2 cellular contexts compared by ENCODE assay signal in genomic region chr17:17698371-17698770, GRCh38.
TF ChIP-seq lines count a peak whose summit lies in the region.

No MANE protein-coding gene starts in this region.

TF ChIP-seq in SK-N-SH, 30 proteins besides CTCF, POLR2A, EP300 and RAD21 (continued from another document):
- TF ChIP-seq, protein P1, sequence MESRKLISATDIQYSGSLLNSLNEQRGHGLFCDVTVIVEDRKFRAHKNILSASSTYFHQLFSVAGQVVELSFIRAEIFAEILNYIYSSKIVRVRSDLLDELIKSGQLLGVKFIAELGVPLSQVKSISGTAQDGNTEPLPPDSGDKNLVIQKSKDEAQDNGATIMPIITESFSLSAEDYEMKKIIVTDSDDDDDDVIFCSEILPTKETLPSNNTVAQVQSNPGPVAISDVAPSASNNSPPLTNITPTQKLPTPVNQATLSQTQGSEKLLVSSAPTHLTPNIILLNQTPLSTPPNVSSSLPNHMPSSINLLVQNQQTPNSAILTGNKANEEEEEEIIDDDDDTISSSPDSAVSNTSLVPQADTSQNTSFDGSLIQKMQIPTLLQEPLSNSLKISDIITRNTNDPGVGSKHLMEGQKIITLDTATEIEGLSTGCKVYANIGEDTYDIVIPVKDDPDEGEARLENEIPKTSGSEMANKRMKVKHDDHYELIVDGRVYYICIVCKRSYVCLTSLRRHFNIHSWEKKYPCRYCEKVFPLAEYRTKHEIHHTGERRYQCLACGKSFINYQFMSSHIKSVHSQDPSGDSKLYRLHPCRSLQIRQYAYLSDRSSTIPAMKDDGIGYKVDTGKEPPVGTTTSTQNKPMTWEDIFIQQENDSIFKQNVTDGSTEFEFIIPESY (IDR thresholded peaks at IDR 0.05; ENCODE audit: borderline replicate concordance, low read depth) = no peak
- TF ChIP-seq FOXM1 (IDR thresholded peaks at IDR 0.05; ENCODE audit: low read depth) = no peak
- TF ChIP-seq, protein P2, sequence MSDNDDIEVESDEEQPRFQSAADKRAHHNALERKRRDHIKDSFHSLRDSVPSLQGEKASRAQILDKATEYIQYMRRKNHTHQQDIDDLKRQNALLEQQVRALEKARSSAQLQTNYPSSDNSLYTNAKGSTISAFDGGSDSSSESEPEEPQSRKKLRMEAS (IDR thresholded peaks at IDR 0.05; ENCODE audit: low read depth) = no peak
- no peak for TF ChIP-seq FOSL2 (IDR thresholded peaks at IDR 0.05; ENCODE audit: borderline replicate concordance, low read depth)
- no peak for TF ChIP-seq MXI1 (IDR thresholded peaks at IDR 0.05; ENCODE audit: low read depth, low read length)
- TF ChIP-seq CHD2 (IDR thresholded peaks at IDR 0.05; ENCODE audit: low read length, partially characterized antibody) = no peak
- no peak for TF ChIP-seq SMC3 (IDR thresholded peaks at IDR 0.05; ENCODE audit: low read depth, low read length)
- TF ChIP-seq YY1 (IDR thresholded peaks at IDR 0.05; ENCODE audit: low read depth) = no peak
- TF ChIP-seq NRF1 (IDR thresholded peaks at IDR 0.05; ENCODE audit: low read depth, low read length) = no peak
- no peak for TF ChIP-seq JUND (IDR thresholded peaks at IDR 0.05)
- TF ChIP-seq TAF1 (IDR thresholded peaks at IDR 0.05; ENCODE audit: borderline replicate concordance, low read depth, low read length) = no peak
- TF ChIP-seq RCOR1 (IDR thresholded peaks at IDR 0.05; ENCODE audit: low read length) = no peak

TF ChIP-seq in SK-N-SH treated with all-trans-retinoic acid at 6 μM for 48 hours, 23 proteins besides CTCF, POLR2A, EP300 and RAD21 (continued from another document):
- TF ChIP-seq CSRNP3 (CRISPR knock-in tag; IDR thresholded peaks at IDR 0.05) (no peak), ZNF70 (CRISPR knock-in tag; IDR thresholded peaks at IDR 0.05) (no peak), CSDC2 (CRISPR knock-in tag; IDR thresholded peaks at IDR 0.05) (no peak), OSR1 (CRISPR knock-in tag; IDR thresholded peaks at IDR 0.05) (no peak), SNAI2 (CRISPR knock-in tag; IDR thresholded peaks at IDR 0.05) (no peak), ESRRG (CRISPR knock-in tag; IDR thresholded peaks at IDR 0.05) (no peak), POU6F1 (CRISPR knock-in tag; IDR thresholded peaks at IDR 0.05; ENCODE audit: borderline replicate concordance, low read depth) (no peak), RARB (CRISPR knock-in tag; IDR thresholded peaks at IDR 0.05) (no peak)
